ENCODE assay signal across 8 cellular contexts in the genomic region with DNA sequence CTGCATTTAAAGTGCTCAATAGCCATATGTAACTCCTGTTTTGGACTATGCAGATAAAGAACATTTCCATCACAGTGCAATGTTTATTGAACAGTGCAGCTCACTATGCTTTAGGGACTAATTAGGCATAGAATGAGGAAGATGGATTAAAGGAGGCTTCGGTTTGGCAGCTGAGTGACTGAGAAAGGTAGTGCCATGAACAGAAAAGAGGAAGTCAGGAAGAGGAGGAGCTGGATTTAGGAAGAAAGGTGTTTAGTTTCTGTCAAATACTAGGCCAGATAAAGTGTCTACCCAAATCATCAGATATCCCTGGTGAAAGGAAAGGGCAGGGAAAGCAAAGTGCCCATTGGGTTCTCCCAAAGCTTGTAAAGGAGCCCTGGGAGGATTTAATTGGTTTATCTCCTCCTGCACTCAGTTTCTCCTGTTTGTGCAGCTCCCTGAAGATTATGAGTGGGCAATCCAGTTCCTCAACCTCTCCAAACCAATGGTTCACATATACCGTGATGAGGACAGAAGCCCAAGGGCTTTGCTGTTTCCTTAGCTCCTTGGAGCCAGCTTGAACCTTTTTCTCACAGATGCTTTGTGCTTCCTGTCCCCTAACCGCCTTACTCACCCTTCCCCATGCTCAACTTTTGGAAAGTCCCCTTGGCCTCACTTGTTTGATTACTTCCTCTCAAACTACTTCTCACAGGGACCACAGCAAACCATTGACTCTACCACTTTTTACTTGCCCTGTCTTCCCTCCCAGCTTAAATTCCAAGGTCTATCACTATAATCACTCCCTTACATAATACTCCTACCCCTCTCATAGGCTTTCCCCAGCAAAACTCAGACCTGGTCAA. TPM values are rescaled to one million over a fixed set of nuclear protein-coding genes. Genes with fewer than 3 reads are reported as not detected.
DNase-seq lines count a peak whose midpoint lies in the region; ATAC-seq lines count a peak whose summit lies in the region.

No MANE protein-coding gene starts in this region.

- peak overlapping the region; percentile 91 for H3K27ac Mint-ChIP-seq in activated CD4-positive, alpha-beta T cell treated with anti-CD3 and anti-CD28 coated beads for 36 hours

- POLR2A ChIA-PET in activated CD4-positive, alpha-beta T cell treated with anti-CD3 and anti-CD28 coated beads for 36 hours (lab: Charles Lee): interaction anchor here (0.5 to 1.6 kb wide), 7 partner anchors 8 to 144 kb away, joined by 3 to 16 read pairs (median 3); no protein-coding TSS in a partner anchor

- intact Hi-C loops in activated CD4-positive, alpha-beta T cell treated with anti-CD3 and anti-CD28 coated beads for 36 hours (cut with DNase I, micrococcal nuclease): loop anchor here (1.0 to 5.0 kb wide), 2 partner anchors 12 to 141 kb away; a partner anchor contains a TSS
- intact Hi-C loops in left colon (cut with DNase I, micrococcal nuclease): no loop called here

- H3K27me3 Mint-ChIP-seq in activated CD4-positive, alpha-beta T cell treated with anti-CD3 and anti-CD28 coated beads for 36 hours: no peaks in the 10 kb centered on the region

- ATAC-seq in HG03378 (IDR thresholded peaks at IDR 0.05; ENCODE audit: unreplicated experiment): peak; percentile 58
- peak; percentile 53 for ATAC-seq in activated CD4-positive, alpha-beta T cell treated with anti-CD3 and anti-CD28 coated beads for 36 hours
- ATAC-seq in left colon: no peak

- no peaks in the 10 kb centered on the region for H3K9me3 Mint-ChIP-seq in activated CD4-positive, alpha-beta T cell treated with anti-CD3 and anti-CD28 coated beads for 36 hours (ENCODE audit: low read depth)

- peak overlapping the region; percentile 34 for H3K4me3 Mint-ChIP-seq in activated CD4-positive, alpha-beta T cell treated with anti-CD3 and anti-CD28 coated beads for 36 hours

- H3K36me3 Mint-ChIP-seq in activated CD4-positive, alpha-beta T cell treated with anti-CD3 and anti-CD28 coated beads for 36 hours (ENCODE audit: low read depth): peaks cover 9% of the 10 kb centered on the region

- DNase-seq in activated CD8-positive, alpha-beta memory T cell treated with anti-CD3 and anti-CD28 coated beads for 4 hours (ENCODE audit: low read depth in 2 of 2): peak; percentile 27 to 43
- no peak for DNase-seq in activated CD8-positive, alpha-beta memory T cell treated with anti-CD3 and anti-CD28 coated beads, Interleukin-2, amount 50 U/mL, for 48 hours
- peak; percentile 69 for DNase-seq in activated CD4-positive, alpha-beta T cell treated with anti-CD3 and anti-CD28 coated beads for 36 hours
- DNase-seq in stimulated activated CD8-positive, alpha-beta memory T cell treated with anti-CD3 and anti-CD28 coated beads, Interleukin-7, amount 100 ng/mL, for 4 hours (ENCODE audit: low read depth in 2 of 2): peak; percentile 37 to 47
- DNase-seq in islet precursor cell (no peak), SHP77 treated with DMSO at 0.1 percent for 48 hours (lab: John Stamatoyannopoulos, UW) (no peak), left colon (no peak)

- CTCF ChIA-PET in activated CD4-positive, alpha-beta T cell treated with anti-CD3 and anti-CD28 coated beads for 36 hours (lab: Charles Lee): interaction anchor here (0.9 to 3.1 kb wide), 13 partner anchors 10 to 131 kb away, joined by 3 to 16 read pairs (median 5); no protein-coding TSS in a partner anchor

- peaks cover 42% of the 10 kb centered on the region for H3K4me1 Mint-ChIP-seq in activated CD4-positive, alpha-beta T cell treated with anti-CD3 and anti-CD28 coated beads for 36 hours

RNA-seq across cellular contexts. Expression of a gene that starts 3.5 kb away (rescaled TPM):
- total RNA-seq in activated CD4-positive, alpha-beta T cell treated with anti-CD3 and anti-CD28 coated beads for 36 hours: 100 to 1,000 TPM; 182 to 214 TPM
- total RNA-seq in left colon: 100 to 1,000 TPM in 1 of 2 donors, 10 to 100 TPM in 1; 82.3 to 113 TPM

Comparison
In these comparisons a context has a peak if more than half of its experiments do, and no peak if none do; other contexts are left out.
1. DNase-seq: peak in activated CD8-positive, alpha-beta memory T cell treated with anti-CD3 and anti-CD28 coated beads for 4 hours (2 of 2), activated CD4-positive, alpha-beta T cell treated with anti-CD3 and anti-CD28 coated beads for 36 hours (single experiment) and stimulated activated CD8-positive, alpha-beta memory T cell treated with anti-CD3 and anti-CD28 coated beads, Interleukin-7, amount 100 ng/mL, for 4 hours (2 of 2); none in activated CD8-positive, alpha-beta memory T cell treated with anti-CD3 and anti-CD28 coated beads, Interleukin-2, amount 50 U/mL, for 48 hours (single experiment), islet precursor cell (single experiment), SHP77 treated with DMSO at 0.1 percent for 48 hours (single experiment) and left colon (0 of 2).
2. intact Hi-C loops: an anchor here in activated CD4-positive, alpha-beta T cell treated with anti-CD3 and anti-CD28 coated beads for 36 hours (1.0 to 5.0 kb wide); none called in left colon.